In the genomic region with DNA sequence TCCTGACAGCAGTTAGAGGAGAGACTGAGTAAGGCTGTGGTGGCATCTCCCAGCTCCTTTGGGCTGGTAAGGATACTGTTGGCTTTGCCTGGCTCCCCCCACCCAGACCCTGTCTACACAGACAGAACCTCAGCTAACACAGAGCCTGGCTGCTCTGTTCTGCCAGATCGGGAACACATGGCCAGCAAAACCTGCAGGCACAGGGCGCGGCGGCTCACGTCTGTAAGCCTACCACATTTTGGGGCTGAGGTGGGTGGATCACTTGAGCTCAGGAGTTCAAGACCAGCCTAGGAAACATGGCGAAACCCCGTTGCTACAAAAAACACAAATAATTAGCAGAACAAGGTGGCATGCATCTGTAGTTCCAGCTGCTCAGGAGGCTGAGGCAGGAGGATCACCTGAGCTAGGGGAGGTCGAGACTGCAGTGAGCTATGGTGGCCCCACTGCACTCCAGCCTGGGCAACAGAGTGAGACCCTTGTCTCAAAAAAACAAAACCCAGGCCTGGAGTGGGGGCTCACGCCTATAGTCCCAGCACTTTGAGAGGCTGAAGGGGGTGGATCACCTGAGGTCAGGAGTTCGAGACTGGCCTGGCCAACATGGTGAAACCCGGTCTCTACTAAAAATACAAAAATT, we compare ENCODE assay signal across 2 cellular contexts.
TF ChIP-seq lines count a peak whose summit lies in the region.

No MANE protein-coding gene starts in this region.

TF ChIP-seq in HEK293, 187 proteins besides CTCF, POLR2A, EP300 and RAD21 (continues in another document):
- TF ChIP-seq ZBTB20 (tag by site-specific recombination; IDR thresholded peaks at IDR 0.05), result no peak
- TF ChIP-seq, protein P1, sequence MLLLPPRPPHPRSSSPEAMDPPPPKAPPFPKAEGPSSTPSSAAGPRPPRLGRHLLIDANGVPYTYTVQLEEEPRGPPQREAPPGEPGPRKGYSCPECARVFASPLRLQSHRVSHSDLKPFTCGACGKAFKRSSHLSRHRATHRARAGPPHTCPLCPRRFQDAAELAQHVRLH (tag by site-specific recombination; IDR thresholded peaks at IDR 0.05), result no peak
- TF ChIP-seq ZNF221 (tag by site-specific recombination; IDR thresholded peaks at IDR 0.05; ENCODE audit: borderline replicate concordance), result no peak
- no peak for TF ChIP-seq ZNF660 (tag by site-specific recombination; IDR thresholded peaks at IDR 0.05)
- TF ChIP-seq ZNF600 (tag by site-specific recombination; IDR thresholded peaks at IDR 0.05), result peak; percentile 58; the same call in 1 of the 2 replicates
- TF ChIP-seq, protein P2, sequence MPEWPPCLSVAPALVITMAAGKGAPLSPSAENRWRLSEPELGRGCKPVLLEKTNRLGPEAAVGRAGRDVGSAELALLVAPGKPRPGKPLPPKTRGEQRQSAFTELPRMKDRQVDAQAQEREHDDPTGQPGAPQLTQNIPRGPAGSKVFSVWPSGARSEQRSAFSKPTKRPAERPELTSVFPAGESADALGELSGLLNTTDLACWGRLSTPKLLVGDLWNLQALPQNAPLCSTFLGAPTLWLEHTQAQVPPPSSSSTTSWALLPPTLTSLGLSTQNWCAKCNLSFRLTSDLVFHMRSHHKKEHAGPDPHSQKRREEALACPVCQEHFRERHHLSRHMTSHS (tag by site-specific recombination; IDR thresholded peaks at IDR 0.05), result no peak
- TF ChIP-seq KLF8 (tag by site-specific recombination; IDR thresholded peaks at IDR 0.05), result no peak
- no peak for TF ChIP-seq ZNF560 (tag by site-specific recombination; IDR thresholded peaks at IDR 0.05; ENCODE audit: borderline replicate concordance)
- no peak for TF ChIP-seq ZNF521 (tag by site-specific recombination; IDR thresholded peaks at IDR 0.05)
- TF ChIP-seq SP3 (tag by site-specific recombination; IDR thresholded peaks at IDR 0.05), result no peak
- no peak for TF ChIP-seq HOXA7 (CRISPR knock-in tag; IDR thresholded peaks at IDR 0.05; ENCODE audit: borderline replicate concordance)
- TF ChIP-seq ZNF121 (tag by site-specific recombination; IDR thresholded peaks at IDR 0.05), result peak; percentile 98
- TF ChIP-seq, protein P3, sequence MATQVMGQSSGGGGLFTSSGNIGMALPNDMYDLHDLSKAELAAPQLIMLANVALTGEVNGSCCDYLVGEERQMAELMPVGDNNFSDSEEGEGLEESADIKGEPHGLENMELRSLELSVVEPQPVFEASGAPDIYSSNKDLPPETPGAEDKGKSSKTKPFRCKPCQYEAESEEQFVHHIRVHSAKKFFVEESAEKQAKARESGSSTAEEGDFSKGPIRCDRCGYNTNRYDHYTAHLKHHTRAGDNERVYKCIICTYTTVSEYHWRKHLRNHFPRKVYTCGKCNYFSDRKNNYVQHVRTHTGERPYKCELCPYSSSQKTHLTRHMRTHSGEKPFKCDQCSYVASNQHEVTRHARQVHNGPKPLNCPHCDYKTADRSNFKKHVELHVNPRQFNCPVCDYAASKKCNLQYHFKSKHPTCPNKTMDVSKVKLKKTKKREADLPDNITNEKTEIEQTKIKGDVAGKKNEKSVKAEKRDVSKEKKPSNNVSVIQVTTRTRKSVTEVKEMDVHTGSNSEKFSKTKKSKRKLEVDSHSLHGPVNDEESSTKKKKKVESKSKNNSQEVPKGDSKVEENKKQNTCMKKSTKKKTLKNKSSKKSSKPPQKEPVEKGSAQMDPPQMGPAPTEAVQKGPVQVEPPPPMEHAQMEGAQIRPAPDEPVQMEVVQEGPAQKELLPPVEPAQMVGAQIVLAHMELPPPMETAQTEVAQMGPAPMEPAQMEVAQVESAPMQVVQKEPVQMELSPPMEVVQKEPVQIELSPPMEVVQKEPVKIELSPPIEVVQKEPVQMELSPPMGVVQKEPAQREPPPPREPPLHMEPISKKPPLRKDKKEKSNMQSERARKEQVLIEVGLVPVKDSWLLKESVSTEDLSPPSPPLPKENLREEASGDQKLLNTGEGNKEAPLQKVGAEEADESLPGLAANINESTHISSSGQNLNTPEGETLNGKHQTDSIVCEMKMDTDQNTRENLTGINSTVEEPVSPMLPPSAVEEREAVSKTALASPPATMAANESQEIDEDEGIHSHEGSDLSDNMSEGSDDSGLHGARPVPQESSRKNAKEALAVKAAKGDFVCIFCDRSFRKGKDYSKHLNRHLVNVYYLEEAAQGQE (tag by site-specific recombination; IDR thresholded peaks at IDR 0.05), result no peak
- TF ChIP-seq ZNF747 (tag by site-specific recombination; IDR thresholded peaks at IDR 0.05), result no peak
- no peak for TF ChIP-seq YY2 (tag by site-specific recombination; IDR thresholded peaks at IDR 0.05)
- no peak for TF ChIP-seq ZNF585B (tag by site-specific recombination; IDR thresholded peaks at IDR 0.05)
- TF ChIP-seq, protein P4, sequence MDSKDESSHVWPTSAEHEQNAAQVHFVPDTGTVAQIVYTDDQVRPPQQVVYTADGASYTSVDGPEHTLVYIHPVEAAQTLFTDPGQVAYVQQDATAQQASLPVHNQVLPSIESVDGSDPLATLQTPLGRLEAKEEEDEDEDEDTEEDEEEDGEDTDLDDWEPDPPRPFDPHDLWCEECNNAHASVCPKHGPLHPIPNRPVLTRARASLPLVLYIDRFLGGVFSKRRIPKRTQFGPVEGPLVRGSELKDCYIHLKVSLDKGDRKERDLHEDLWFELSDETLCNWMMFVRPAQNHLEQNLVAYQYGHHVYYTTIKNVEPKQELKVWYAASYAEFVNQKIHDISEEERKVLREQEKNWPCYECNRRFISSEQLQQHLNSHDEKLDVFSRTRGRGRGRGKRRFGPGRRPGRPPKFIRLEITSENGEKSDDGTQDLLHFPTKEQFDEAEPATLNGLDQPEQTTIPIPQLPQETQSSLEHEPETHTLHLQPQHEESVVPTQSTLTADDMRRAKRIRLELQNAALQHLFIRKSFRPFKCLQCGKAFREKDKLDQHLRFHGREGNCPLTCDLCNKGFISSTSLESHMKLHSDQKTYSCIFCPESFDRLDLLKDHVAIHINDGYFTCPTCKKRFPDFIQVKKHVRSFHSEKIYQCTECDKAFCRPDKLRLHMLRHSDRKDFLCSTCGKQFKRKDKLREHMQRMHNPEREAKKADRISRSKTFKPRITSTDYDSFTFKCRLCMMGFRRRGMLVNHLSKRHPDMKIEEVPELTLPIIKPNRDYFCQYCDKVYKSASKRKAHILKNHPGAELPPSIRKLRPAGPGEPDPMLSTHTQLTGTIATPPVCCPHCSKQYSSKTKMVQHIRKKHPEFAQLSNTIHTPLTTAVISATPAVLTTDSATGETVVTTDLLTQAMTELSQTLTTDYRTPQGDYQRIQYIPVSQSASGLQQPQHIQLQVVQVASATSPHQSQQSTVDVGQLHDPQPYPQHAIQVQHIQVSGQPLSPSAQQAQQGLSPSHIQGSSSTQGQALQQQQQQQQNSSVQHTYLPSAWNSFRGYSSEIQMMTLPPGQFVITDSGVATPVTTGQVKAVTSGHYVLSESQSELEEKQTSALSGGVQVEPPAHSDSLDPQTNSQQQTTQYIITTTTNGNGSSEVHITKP (tag by site-specific recombination; IDR thresholded peaks at IDR 0.05), result no peak
- no peak for TF ChIP-seq ZNF132 (tag by site-specific recombination; IDR thresholded peaks at IDR 0.05; ENCODE audit: borderline replicate concordance)
- TF ChIP-seq ZSCAN30 (tag by site-specific recombination; IDR thresholded peaks at IDR 0.05), result no peak
- TF ChIP-seq ZSCAN23 (tag by site-specific recombination; IDR thresholded peaks at IDR 0.05), result 0 out of 2 replicates have a peak, but pooled peaks have one; percentile 7
- no peak for TF ChIP-seq ZNF350 (tag by site-specific recombination; IDR thresholded peaks at IDR 0.05)
- TF ChIP-seq ZNF707 (tag by site-specific recombination; IDR thresholded peaks at IDR 0.05), result no peak

TF ChIP-seq in H1, 55 proteins besides CTCF, POLR2A, EP300 and RAD21:
- TF ChIP-seq SP4 (IDR thresholded peaks at IDR 0.05; ENCODE audit: low read length), result no peak
- no peak for TF ChIP-seq TEAD4 (IDR thresholded peaks at IDR 0.05; ENCODE audit: low read depth, low read length)
- TF ChIP-seq EGR1 (IDR thresholded peaks at IDR 0.05; ENCODE audit: borderline replicate concordance, low read depth, low read length), result no peak
- TF ChIP-seq, protein P5, sequence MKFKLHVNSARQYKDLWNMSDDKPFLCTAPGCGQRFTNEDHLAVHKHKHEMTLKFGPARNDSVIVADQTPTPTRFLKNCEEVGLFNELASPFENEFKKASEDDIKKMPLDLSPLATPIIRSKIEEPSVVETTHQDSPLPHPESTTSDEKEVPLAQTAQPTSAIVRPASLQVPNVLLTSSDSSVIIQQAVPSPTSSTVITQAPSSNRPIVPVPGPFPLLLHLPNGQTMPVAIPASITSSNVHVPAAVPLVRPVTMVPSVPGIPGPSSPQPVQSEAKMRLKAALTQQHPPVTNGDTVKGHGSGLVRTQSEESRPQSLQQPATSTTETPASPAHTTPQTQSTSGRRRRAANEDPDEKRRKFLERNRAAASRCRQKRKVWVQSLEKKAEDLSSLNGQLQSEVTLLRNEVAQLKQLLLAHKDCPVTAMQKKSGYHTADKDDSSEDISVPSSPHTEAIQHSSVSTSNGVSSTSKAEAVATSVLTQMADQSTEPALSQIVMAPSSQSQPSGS (IDR thresholded peaks at IDR 0.05; ENCODE audit: low read length), result no peak
- TF ChIP-seq ZNF274 (IDR thresholded peaks at IDR 0.05; ENCODE audit: borderline replicate concordance, extremely low read depth, low read length), result no peak
- TF ChIP-seq CEBPB (IDR thresholded peaks at IDR 0.05; ENCODE audit: low read depth, low read length), result no peak
